23 cellular contexts compared by ENCODE assay signal in the genomic region with DNA sequence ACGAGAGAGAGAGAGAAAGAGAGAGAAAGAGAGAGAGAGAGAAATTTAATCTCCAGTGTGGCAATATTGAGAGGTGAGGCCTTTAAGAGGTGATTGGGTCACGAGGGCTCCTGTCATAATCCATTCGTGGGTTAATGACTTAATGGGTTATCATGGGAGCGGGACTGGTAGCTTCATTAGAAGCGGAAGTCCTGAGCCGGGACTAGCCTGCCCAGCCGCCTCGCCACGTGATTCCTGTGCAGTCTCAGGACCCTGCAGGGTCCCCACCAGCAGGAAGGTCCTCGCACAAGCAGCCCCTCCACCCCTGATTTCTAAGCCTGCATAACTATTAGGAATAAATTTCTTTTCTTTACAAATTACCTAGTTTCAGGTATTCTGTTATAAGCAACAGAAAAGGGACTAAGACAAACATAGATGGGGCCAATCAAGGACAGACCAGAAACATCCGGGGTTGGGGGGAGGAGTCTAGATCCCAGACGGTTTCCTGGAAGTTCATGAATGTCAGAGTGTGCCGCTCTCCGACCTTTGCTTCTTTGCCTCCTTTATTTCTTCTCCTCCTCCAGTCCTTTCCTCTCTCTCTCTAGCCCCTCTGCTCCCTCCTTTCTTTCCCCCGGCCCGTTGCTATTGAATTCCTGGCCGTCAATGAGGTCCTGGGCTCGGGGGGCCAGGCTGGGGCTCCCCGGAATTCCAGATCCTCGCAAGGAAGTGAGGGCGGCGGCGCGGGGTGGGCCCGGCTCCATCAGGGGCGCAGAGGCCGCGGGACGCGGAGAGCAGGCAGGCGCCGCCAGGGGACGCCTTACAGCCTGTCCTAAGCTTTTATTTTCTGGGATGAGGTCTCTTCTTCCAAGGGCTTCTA.
"Had no signal": no experiment of that assay in that cellular context is flagged by ENCODE, and none has a peak within 500 bp of the region (broad histone marks: within the 10 kb centered on the region; RNA-seq: fewer than 3 reads in every experiment).

No MANE protein-coding gene starts in this region.

- H3K36me3 Mint-ChIP-seq: activated CD8-positive, alpha-beta memory T cell treated with anti-CD3 and anti-CD28 coated beads, Interleukin-2, amount 10 ng/mL, durations not matched to agents 7 days and 5 days; activated naive CD8-positive, alpha-beta T cell treated with anti-CD3 and anti-CD28 coated beads, Interleukin-2, amount 10 ng/mL, durations not matched to agents 7 days and 5 days had no signal

- H3K27me3 ChIP-seq: cardiac muscle cell, esophagus squamous epithelium, heart right ventricle, upper lobe of right lung had no signal

- H3K27ac ChIP-seq: cardiac muscle cell, esophagus squamous epithelium, heart right ventricle, upper lobe of right lung had no signal

- H3K9me3 ChIP-seq: esophagus squamous epithelium, upper lobe of right lung had no signal

- H3K9me3 Mint-ChIP-seq: activated CD4-positive, alpha-beta memory T cell treated with anti-CD3 and anti-CD28 coated beads, Interleukin-2, amount 10 ng/mL, durations not matched to agents 7 days and 5 days; activated naive CD8-positive, alpha-beta T cell treated with anti-CD3 and anti-CD28 coated beads, Interleukin-2, amount 10 ng/mL, durations not matched to agents 7 days and 5 days; activated T-helper 17 cell treated with anti-CD3 and anti-CD28 coated beads, Interleukin-2, amount 50 U/mL, for 72 hours; dendritic cell treated with granulocyte-macrophage colony-stimulating factor and Interleukin-4, amounts not matched to agents 40 ng/mL and 50 ng/mL, for 4 days; stimulated activated naive CD8-positive, alpha-beta T cell treated with anti-CD3 and anti-CD28 coated beads, Interleukin-15, amount 100 ng/mL, for 72 hours had no signal

- H3K36me3 ChIP-seq: cardiac muscle cell, esophagus squamous epithelium, heart right ventricle, upper lobe of right lung had no signal

- FAIRE-seq: endothelial cell of umbilical vein, TTC549 had no signal

- H3K4me3 ChIP-seq: cardiac muscle cell, esophagus squamous epithelium, heart right ventricle, lung, upper lobe of right lung had no signal

- ATAC-seq: activated CD8-positive, alpha-beta memory T cell treated with anti-CD3 and anti-CD28 coated beads, Interleukin-2, amount 10 ng/mL, durations not matched to agents 7 days and 5 days; activated T-helper 17 cell treated with anti-CD3 and anti-CD28 coated beads, Interleukin-2, amount 50 U/mL, for 72 hours; heart right ventricle; left colon; stimulated activated naive CD8-positive, alpha-beta T cell treated with anti-CD3 and anti-CD28 coated beads, Interleukin-15, amount 100 ng/mL, for 72 hours; upper lobe of right lung had no signal

- H3K4me3 Mint-ChIP-seq: activated CD4-positive, alpha-beta memory T cell treated with anti-CD3 and anti-CD28 coated beads, Interleukin-2, amount 10 ng/mL, durations not matched to agents 7 days and 5 days; activated CD8-positive, alpha-beta memory T cell treated with anti-CD3 and anti-CD28 coated beads, Interleukin-2, amount 10 ng/mL, durations not matched to agents 7 days and 5 days; activated naive CD8-positive, alpha-beta T cell treated with anti-CD3 and anti-CD28 coated beads, Interleukin-2, amount 10 ng/mL, durations not matched to agents 7 days and 5 days; activated T-helper 17 cell treated with anti-CD3 and anti-CD28 coated beads, Interleukin-2, amount 50 U/mL, for 72 hours; dendritic cell treated with granulocyte-macrophage colony-stimulating factor and Interleukin-4, amounts not matched to agents 40 ng/mL and 50 ng/mL, for 4 days; nephron; stimulated activated naive CD8-positive, alpha-beta T cell treated with anti-CD3 and anti-CD28 coated beads, Interleukin-15, amount 100 ng/mL, for 72 hours had no signal

- DNase-seq: activated CD4-positive, alpha-beta memory T cell treated with anti-CD3 and anti-CD28 coated beads, Interleukin-2, amount 10 ng/mL, durations not matched to agents 7 days and 5 days; activated CD4-positive, alpha-beta T cell treated with anti-CD3 and anti-CD28 coated beads for 48 hours; activated CD8-positive, alpha-beta memory T cell treated with anti-CD3 and anti-CD28 coated beads, Interleukin-2, amount 10 ng/mL, durations not matched to agents 7 days and 5 days; activated naive CD4-positive, alpha-beta T cell treated with Interleukin-2 at 50 U/mL for 16 hours; activated naive CD8-positive, alpha-beta T cell treated with anti-CD3 and anti-CD28 coated beads, Interleukin-2, amount 10 ng/mL, durations not matched to agents 7 days and 5 days; effector CD8-positive, alpha-beta T cell; esophagus squamous epithelium; heart right ventricle; left colon; midbrain; occipital lobe; posterior cingulate gyrus; stimulated activated CD4-positive, alpha-beta T cell treated with anti-CD3 and anti-CD28 coated beads, Interleukin-15, amount 100 ng/mL, for 24 hours; stimulated activated CD4-positive, alpha-beta T cell treated with anti-CD3 and anti-CD28 coated beads, Interleukin-2, amount 100 ng/mL, for 48 hours; stimulated activated naive CD8-positive, alpha-beta T cell treated with anti-CD3 and anti-CD28 coated beads, Interleukin-15, amount 100 ng/mL, for 72 hours; upper lobe of right lung had no signal

- H3K27ac Mint-ChIP-seq: activated CD4-positive, alpha-beta memory T cell treated with anti-CD3 and anti-CD28 coated beads, Interleukin-2, amount 10 ng/mL, durations not matched to agents 7 days and 5 days; activated CD8-positive, alpha-beta memory T cell treated with anti-CD3 and anti-CD28 coated beads, Interleukin-2, amount 10 ng/mL, durations not matched to agents 7 days and 5 days; activated naive CD8-positive, alpha-beta T cell treated with anti-CD3 and anti-CD28 coated beads, Interleukin-2, amount 10 ng/mL, durations not matched to agents 7 days and 5 days; activated T-helper 17 cell treated with anti-CD3 and anti-CD28 coated beads, Interleukin-2, amount 50 U/mL, for 72 hours; dendritic cell treated with granulocyte-macrophage colony-stimulating factor and Interleukin-4, amounts not matched to agents 40 ng/mL and 50 ng/mL, for 4 days; stimulated activated naive CD8-positive, alpha-beta T cell treated with anti-CD3 and anti-CD28 coated beads, Interleukin-15, amount 100 ng/mL, for 72 hours had no signal

- H3K4me1 Mint-ChIP-seq: activated CD4-positive, alpha-beta memory T cell treated with anti-CD3 and anti-CD28 coated beads, Interleukin-2, amount 10 ng/mL, durations not matched to agents 7 days and 5 days; activated CD8-positive, alpha-beta memory T cell treated with anti-CD3 and anti-CD28 coated beads, Interleukin-2, amount 10 ng/mL, durations not matched to agents 7 days and 5 days; activated naive CD8-positive, alpha-beta T cell treated with anti-CD3 and anti-CD28 coated beads, Interleukin-2, amount 10 ng/mL, durations not matched to agents 7 days and 5 days; activated T-helper 17 cell treated with anti-CD3 and anti-CD28 coated beads, Interleukin-2, amount 50 U/mL, for 72 hours; stimulated activated naive CD8-positive, alpha-beta T cell treated with anti-CD3 and anti-CD28 coated beads, Interleukin-15, amount 100 ng/mL, for 72 hours had no signal

- H3K4me1 ChIP-seq: esophagus squamous epithelium, heart right ventricle, upper lobe of right lung had no signal
